7 cellular contexts compared by ENCODE assay signal in genomic region chr5:101390317-101390908, GRCh38.
A peak's percentile ranks its signal among the peaks of the same experiment; 100 is the strongest.
DNase-seq lines count a peak whose midpoint lies in the region; ATAC-seq and TF ChIP-seq lines count a peak whose summit lies in the region.

No MANE protein-coding gene starts in this region.

- no peaks in the 10 kb centered on the region for H3K27me3 ChIP-seq in GM23248 (replicated peaks; ENCODE audit: insufficient read depth)
- H3K27me3 ChIP-seq in brain microvascular endothelial cell (replicated peaks) = no peaks in the 10 kb centered on the region
- no peaks in the 10 kb centered on the region for H3K27me3 ChIP-seq in liver (ENCODE audit: control insufficient read depth in 4 of 4, insufficient read depth in 4 of 4, low read length in 3 of 4)

- H2AFZ ChIP-seq in GM23248 = peak overlapping the region; percentile 59

- in situ Hi-C loops in GM23248 (cut with MboI) (no loop called here), brain microvascular endothelial cell (cut with HindIII; ENCODE audit: low pct_ligation_motif_present, low sequenced_read_pairs) (no loop called here)

- H3K4me3 ChIP-seq in GM23248 (no peak overlapping the region), brain microvascular endothelial cell (ENCODE audit: low read depth, low read length) (no peak overlapping the region), liver (ENCODE audit: low read depth in 1 of 3, low read length in 3 of 3) (no peak overlapping the region)

- TF ChIP-seq CTCF in brain microvascular endothelial cell (IDR thresholded peaks at IDR 0.05; ENCODE audit: low read depth, low read length, missing control alignments) = peak; percentile 67
- TF ChIP-seq CTCF in liver (IDR thresholded peaks at IDR 0.05; ENCODE audit: low read depth, low read length, missing input control) = peak; percentile 48

- H3K36me3 ChIP-seq in GM23248 (ENCODE audit: low read depth) (no peaks in the 10 kb centered on the region), brain microvascular endothelial cell (replicated peaks) (no peaks in the 10 kb centered on the region), liver (ENCODE audit: control insufficient read depth in 4 of 4, insufficient read depth in 3 of 4, low read depth in 1 of 4, low read length in 3 of 4) (no peaks in the 10 kb centered on the region)

- H3K79me2 ChIP-seq in GM23248 (ENCODE audit: insufficient read depth) = no peaks in the 10 kb centered on the region

- peak; percentile 46 for DNase-seq in ELF-1 (ENCODE audit: low read depth, low spot score)
- DNase-seq in GM23248 = peak; percentile 73
- DNase-seq in NCI-H2196 treated with DMSO at 0.1 percent for 48 hours (lab: John Stamatoyannopoulos, UW; ENCODE audit: unreplicated experiment) = peak; percentile 52
- DNase-seq in brain microvascular endothelial cell = peak; percentile 59
- DNase-seq in DMS79 (lab: John Stamatoyannopoulos, UW) = no peak

- H4K20me1 ChIP-seq in GM23248 (ENCODE audit: insufficient read depth) = no peaks in the 10 kb centered on the region

- ATAC-seq in HG03045 (IDR thresholded peaks at IDR 0.05; ENCODE audit: unreplicated experiment) = no peak

- H3F3A ChIP-seq in GM23248 (ENCODE audit: insufficient read depth) = 0 out of 2 replicates have a peak, but pooled peaks cover 3% of the 10 kb centered on the region

- WGBS in GM23248 (ENCODE audit: low coverage in 1 of 2, low lambda C conversion rate in 2 of 2, missing lambda C conversion rate in 2 of 2), 2 experiments = 2 to 7% methylated on average over 4 of the region's 4 CpGs
- WGBS in liver = 9% methylated on average over 4 of the region's 4 CpGs

- no peaks in the 10 kb centered on the region for H3K9me2 ChIP-seq in GM23248 (ENCODE audit: insufficient read depth)

- no peak overlapping the region for H3K4me2 ChIP-seq in GM23248 (ENCODE audit: unreplicated experiment)

- peak; percentile 70 to 81 for TF ChIP-seq RAD21 in liver (IDR thresholded peaks at IDR 0.05)

- H3K4me1 ChIP-seq in GM23248 (ENCODE audit: insufficient read depth) = peaks cover 7% of the 10 kb centered on the region; the same call in 1 of the 2 replicates
- H3K4me1 ChIP-seq in liver (ENCODE audit: control insufficient read depth in 4 of 4, insufficient read depth in 4 of 4, low read length in 3 of 4) = no peaks in the 10 kb centered on the region

- H3K9ac ChIP-seq in GM23248 (0 out of 2 replicates have a peak overlapping the region, but pooled peaks have one; percentile 17), liver (ENCODE audit: low read depth in 1 of 2, low read length in 2 of 2) (no peak overlapping the region)

- H3K9me3 ChIP-seq in GM23248 (ENCODE audit: low read depth) = no peaks in the 10 kb centered on the region
- H3K9me3 ChIP-seq in liver (ENCODE audit: control insufficient read depth in 4 of 4, low read length in 3 of 4) = no peaks in the 10 kb centered on the region

- H3K27ac ChIP-seq in GM23248 = no peak overlapping the region
- no peak overlapping the region for H3K27ac ChIP-seq in brain microvascular endothelial cell
- no peak overlapping the region for H3K27ac ChIP-seq in liver (ENCODE audit: low read depth in 1 of 2, low read length in 2 of 2)

TF ChIP-seq in liver, 16 proteins besides CTCF, POLR2A, EP300 and RAD21:
- no peak for TF ChIP-seq ATF3 (IDR thresholded peaks at IDR 0.05)
- TF ChIP-seq MAX (IDR thresholded peaks at IDR 0.05) = no peak
- TF ChIP-seq ZBTB33 (IDR thresholded peaks at IDR 0.05) = no peak
- no peak for TF ChIP-seq YY1 (IDR thresholded peaks at IDR 0.05)
- no peak for TF ChIP-seq TAF1 (conservative IDR thresholded peaks at IDR 0.05)
- no peak for TF ChIP-seq GABPA (IDR thresholded peaks at IDR 0.05 in 1 of 2, conservative IDR thresholded peaks at IDR 0.05 in 1 of 2)
- TF ChIP-seq FOXA2 (IDR thresholded peaks at IDR 0.05) = no peak
- TF ChIP-seq HNF4G (IDR thresholded peaks at IDR 0.05) = no peak
- no peak for TF ChIP-seq SP1 (IDR thresholded peaks at IDR 0.05)
- TF ChIP-seq RXRA (IDR thresholded peaks at IDR 0.05) = no peak
- TF ChIP-seq FOXA1 (IDR thresholded peaks at IDR 0.05) = no peak
